In the genomic region with DNA sequence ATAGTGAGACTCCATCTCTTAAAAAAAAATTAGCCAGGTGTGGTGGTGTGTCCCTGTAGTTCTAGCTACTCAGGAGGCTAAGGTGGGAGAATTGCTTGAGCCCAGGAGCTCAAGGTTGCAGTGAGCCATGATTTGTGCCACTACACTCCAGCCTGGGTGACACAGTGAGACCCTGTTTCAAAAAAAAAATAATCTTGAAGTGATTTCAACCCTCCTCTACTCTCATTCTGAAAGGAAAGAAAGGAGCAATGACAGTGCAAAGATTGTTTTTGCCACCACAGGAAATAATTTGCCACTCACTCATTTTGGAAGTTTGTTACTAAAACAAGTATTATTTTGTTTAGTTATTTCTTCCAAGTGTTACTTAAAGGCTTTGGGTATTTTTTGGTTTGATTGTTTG, we compare ENCODE assay signal across 26 cellular contexts.
"Had no signal": no experiment of that assay in that cellular context is flagged by ENCODE, and none has a peak within 500 bp of the region (broad histone marks: within the 10 kb centered on the region; RNA-seq: fewer than 3 reads in every experiment).

No MANE protein-coding gene starts in this region.

- H3K9me3 ChIP-seq: adrenal gland, body of pancreas, colonic mucosa, esophagus squamous epithelium, gastroesophageal sphincter had no signal

- DNase-seq: activated CD4-positive, alpha-beta T cell treated with anti-CD3 and anti-CD28 coated beads for 36 hours; activated CD4-positive, alpha-beta T cell treated with anti-CD3 and anti-CD28 coated beads, Interleukin-2, amount 10 ng/mL, durations not matched to agents 24 days and 14 days; activated CD4-positive, CD25-positive, alpha-beta regulatory T cell; activated CD4-positive, CD25-positive, alpha-beta regulatory T cell treated with anti-CD3 and anti-CD28 coated beads, Interleukin-2, amount 50 U/mL, for 72 hours; activated CD8-positive, alpha-beta memory T cell treated with anti-CD3 and anti-CD28 coated beads for 24 hours; activated CD8-positive, alpha-beta T cell treated with anti-CD3 and anti-CD28 coated beads for 36 hours; activated gamma-delta T cell; activated naive CD4-positive, alpha-beta T cell treated with anti-CD3 and anti-CD28 coated beads, Interleukin-2, amount 50 U/mL, for 16 hours; activated naive CD4-positive, alpha-beta T cell treated with Interleukin-2 at 50 U/mL for 16 hours; activated naive CD8-positive, alpha-beta T cell treated with anti-CD3 and anti-CD28 coated beads for 36 hours; activated naive CD8-positive, alpha-beta T cell treated with anti-CD3 and anti-CD28 coated beads, Interleukin-2, amount 50 U/mL, for 24 hours; adrenal gland; amygdala; aorta; body of pancreas; central memory CD4-positive, alpha-beta T cell; cerebellar nuclear complex; colonic mucosa; effector CD8-positive, alpha-beta T cell; esophagus squamous epithelium; foreskin melanocyte; T-helper 1 cell; T-helper 2 cell had no signal

- ATAC-seq: activated CD4-positive, alpha-beta T cell treated with anti-CD3 and anti-CD28 coated beads for 36 hours; activated CD8-positive, alpha-beta T cell treated with anti-CD3 and anti-CD28 coated beads for 36 hours; activated naive CD8-positive, alpha-beta T cell treated with anti-CD3 and anti-CD28 coated beads, Interleukin-2, amount 50 U/mL, for 24 hours; body of pancreas; gastroesophageal sphincter; SK-N-SH treated with all-trans-retinoic acid at 6 μM for 48 hours had no signal

- H3K27me3 Mint-ChIP-seq: activated CD4-positive, alpha-beta T cell treated with anti-CD3 and anti-CD28 coated beads for 36 hours; activated CD4-positive, alpha-beta T cell treated with anti-CD3 and anti-CD28 coated beads, Interleukin-2, amount 10 ng/mL, durations not matched to agents 24 days and 14 days; activated CD8-positive, alpha-beta T cell treated with anti-CD3 and anti-CD28 coated beads for 36 hours; activated naive CD8-positive, alpha-beta T cell treated with anti-CD3 and anti-CD28 coated beads for 36 hours; activated naive CD8-positive, alpha-beta T cell treated with anti-CD3 and anti-CD28 coated beads, Interleukin-2, amount 50 U/mL, for 24 hours had no signal

- H3K4me1 Mint-ChIP-seq: activated naive CD8-positive, alpha-beta T cell treated with anti-CD3 and anti-CD28 coated beads for 36 hours; activated naive CD8-positive, alpha-beta T cell treated with anti-CD3 and anti-CD28 coated beads, Interleukin-2, amount 50 U/mL, for 24 hours had no signal

- H3K9me3 Mint-ChIP-seq: activated CD4-positive, alpha-beta T cell treated with anti-CD3 and anti-CD28 coated beads, Interleukin-2, amount 10 ng/mL, durations not matched to agents 24 days and 14 days; activated CD8-positive, alpha-beta T cell treated with anti-CD3 and anti-CD28 coated beads for 36 hours; activated naive CD8-positive, alpha-beta T cell treated with anti-CD3 and anti-CD28 coated beads for 36 hours; activated naive CD8-positive, alpha-beta T cell treated with anti-CD3 and anti-CD28 coated beads, Interleukin-2, amount 50 U/mL, for 24 hours; activated T-helper 1 cell treated with anti-CD3 and anti-CD28 coated beads, Interleukin-12 subunit alpha, Interleukin-12 subunit beta, Interleukin-2, Interleukin-4 antibody, amounts not matched to agents 30 ng/mL and 10 ng/mL and 1 ng/mL, durations not matched to agents 14 hours and 24 hours and 36 hours had no signal

- H3K4me3 Mint-ChIP-seq: activated CD4-positive, alpha-beta T cell treated with anti-CD3 and anti-CD28 coated beads for 36 hours; activated CD4-positive, alpha-beta T cell treated with anti-CD3 and anti-CD28 coated beads, Interleukin-2, amount 10 ng/mL, durations not matched to agents 24 days and 14 days; activated CD8-positive, alpha-beta T cell treated with anti-CD3 and anti-CD28 coated beads for 36 hours; activated naive CD8-positive, alpha-beta T cell treated with anti-CD3 and anti-CD28 coated beads for 36 hours; activated naive CD8-positive, alpha-beta T cell treated with anti-CD3 and anti-CD28 coated beads, Interleukin-2, amount 50 U/mL, for 24 hours; activated T-helper 1 cell treated with anti-CD3 and anti-CD28 coated beads, Interleukin-12 subunit alpha, Interleukin-12 subunit beta, Interleukin-2, Interleukin-4 antibody, amounts not matched to agents 30 ng/mL and 10 ng/mL and 1 ng/mL, durations not matched to agents 14 hours and 24 hours and 36 hours had no signal

- H3K27ac Mint-ChIP-seq: activated CD4-positive, alpha-beta T cell treated with anti-CD3 and anti-CD28 coated beads, Interleukin-2, amount 10 ng/mL, durations not matched to agents 24 days and 14 days; activated CD8-positive, alpha-beta T cell treated with anti-CD3 and anti-CD28 coated beads for 36 hours; activated naive CD8-positive, alpha-beta T cell treated with anti-CD3 and anti-CD28 coated beads for 36 hours; activated naive CD8-positive, alpha-beta T cell treated with anti-CD3 and anti-CD28 coated beads, Interleukin-2, amount 50 U/mL, for 24 hours; activated T-helper 1 cell treated with anti-CD3 and anti-CD28 coated beads, Interleukin-12 subunit alpha, Interleukin-12 subunit beta, Interleukin-2, Interleukin-4 antibody, amounts not matched to agents 30 ng/mL and 10 ng/mL and 1 ng/mL, durations not matched to agents 14 hours and 24 hours and 36 hours had no signal
